1 cellular context compared by ENCODE assay signal in genomic region chr19:47471733-47472457, GRCh38.
A peak's percentile ranks its signal among the peaks of the same experiment; 100 is the strongest.
TF ChIP-seq lines count a peak whose summit lies in the region.

TSS of gene SLC8A2 (minus strand) at chr19:47471893. CDS start at chr19:47466403, 5,490 bp downstream.

TF ChIP-seq in HepG2, 621 proteins besides CTCF, POLR2A, EP300 and RAD21 (continued from another document and continues in another):
- peak; percentile 86; the same call in 1 of the 2 replicates for TF ChIP-seq ZNF646 (CRISPR knock-in tag; IDR thresholded peaks at IDR 0.05)
- no peak for TF ChIP-seq ESRRA (CRISPR knock-in tag; IDR thresholded peaks at IDR 0.05; ENCODE audit: low read depth)
- TF ChIP-seq SALL1 (CRISPR knock-in tag; IDR thresholded peaks at IDR 0.05), result peak; percentile 73
- 0 out of 2 replicates have a peak, but pooled peaks have one; percentile 12 for TF ChIP-seq FOXP4 (CRISPR knock-in tag; IDR thresholded peaks at IDR 0.05)
- no peak for TF ChIP-seq JARID2 (CRISPR knock-in tag; IDR thresholded peaks at IDR 0.05; ENCODE audit: insufficient replicate concordance)
- 0 out of 2 replicates have a peak, but pooled peaks have one; percentile 67 for TF ChIP-seq ZSCAN21 (CRISPR knock-in tag; IDR thresholded peaks at IDR 0.05; ENCODE audit: borderline replicate concordance)
- TF ChIP-seq ZFYVE20 (CRISPR knock-in tag; IDR thresholded peaks at IDR 0.05; ENCODE audit: borderline replicate concordance, low read depth), result no peak
- TF ChIP-seq ZNF512 (CRISPR knock-in tag; IDR thresholded peaks at IDR 0.05), result no peak
- no peak for TF ChIP-seq NKX3-1 (CRISPR knock-in tag; IDR thresholded peaks at IDR 0.05)
- TF ChIP-seq ZBTB10 (CRISPR knock-in tag; IDR thresholded peaks at IDR 0.05; ENCODE audit: borderline replicate concordance), result no peak
- no peak for TF ChIP-seq ATF5 (CRISPR knock-in tag; IDR thresholded peaks at IDR 0.05; ENCODE audit: low read depth)
- no peak for TF ChIP-seq POLR2AphosphoS5 (IDR thresholded peaks at IDR 0.05; ENCODE audit: low read depth, low read length)
- TF ChIP-seq ZNF780A (CRISPR knock-in tag; IDR thresholded peaks at IDR 0.05), result no peak
- no peak for TF ChIP-seq ZNF773 (CRISPR knock-in tag; IDR thresholded peaks at IDR 0.05; ENCODE audit: borderline replicate concordance)
- TF ChIP-seq AGO2 (optimal IDR thresholded peaks at IDR 0.05; ENCODE audit: low read depth, low read length), result no peak
- TF ChIP-seq NFIC (IDR thresholded peaks at IDR 0.05; ENCODE audit: low read length), result no peak
- no peak for TF ChIP-seq ZNF7 (CRISPR knock-in tag; IDR thresholded peaks at IDR 0.05)
- TF ChIP-seq ZNF205 (CRISPR knock-in tag; IDR thresholded peaks at IDR 0.05), result no peak
- no peak for TF ChIP-seq MLXIP (CRISPR knock-in tag; IDR thresholded peaks at IDR 0.05; ENCODE audit: borderline replicate concordance)
- no peak for TF ChIP-seq CAMTA2 (CRISPR knock-in tag; IDR thresholded peaks at IDR 0.05; ENCODE audit: borderline replicate concordance)
- no peak for TF ChIP-seq HMGA1 (CRISPR knock-in tag; conservative IDR thresholded peaks at IDR 0.05)
- TF ChIP-seq ZFP1 (CRISPR knock-in tag; IDR thresholded peaks at IDR 0.05), result no peak
- no peak for TF ChIP-seq ZNF577 (CRISPR knock-in tag; IDR thresholded peaks at IDR 0.05; ENCODE audit: borderline replicate concordance, low read depth)
- TF ChIP-seq DNMT1 (CRISPR knock-in tag; IDR thresholded peaks at IDR 0.05), result no peak
- TF ChIP-seq DRAP1 (CRISPR knock-in tag; IDR thresholded peaks at IDR 0.05), result no peak
- no peak for TF ChIP-seq BATF2 (CRISPR knock-in tag; IDR thresholded peaks at IDR 0.05)
- TF ChIP-seq SMARCC2 (IDR thresholded peaks at IDR 0.05), result no peak
- TF ChIP-seq MXI1 (IDR thresholded peaks at IDR 0.05; ENCODE audit: borderline replicate concordance, low read depth, low read length), result peak; percentile 51; the same call in 1 of the 3 replicates
- TF ChIP-seq ZSCAN29 (CRISPR knock-in tag; conservative IDR thresholded peaks at IDR 0.05), result no peak
- no peak for TF ChIP-seq RBAK (CRISPR knock-in tag; IDR thresholded peaks at IDR 0.05)
- no peak for TF ChIP-seq TSC22D2 (CRISPR knock-in tag; IDR thresholded peaks at IDR 0.05; ENCODE audit: borderline replicate concordance)
- TF ChIP-seq ZNF496 (CRISPR knock-in tag; IDR thresholded peaks at IDR 0.05; ENCODE audit: insufficient replicate concordance), result no peak
- no peak for TF ChIP-seq SETDB1 (CRISPR knock-in tag; IDR thresholded peaks at IDR 0.05; ENCODE audit: borderline replicate concordance)
- no peak for TF ChIP-seq ZNF30 (CRISPR knock-in tag; IDR thresholded peaks at IDR 0.05)
- no peak for TF ChIP-seq USF2 (IDR thresholded peaks at IDR 0.05; ENCODE audit: low read depth, low read length)
- no peak for TF ChIP-seq USF2 (CRISPR knock-in tag; IDR thresholded peaks at IDR 0.05; ENCODE audit: borderline replicate concordance)
- no peak for TF ChIP-seq CC2D1A (CRISPR knock-in tag; IDR thresholded peaks at IDR 0.05)
- TF ChIP-seq ZNF282 (IDR thresholded peaks at IDR 0.05; ENCODE audit: partially characterized antibody), result no peak
- no peak for TF ChIP-seq GABPA (IDR thresholded peaks at IDR 0.05; ENCODE audit: low read depth, low read length)
- TF ChIP-seq GABPA (CRISPR knock-in tag; IDR thresholded peaks at IDR 0.05; ENCODE audit: low read depth), result 0 out of 2 replicates have a peak, but pooled peaks have one; percentile 25
- no peak for TF ChIP-seq MAFK (conservative IDR thresholded peaks at IDR 0.05 in 1 of 2, IDR thresholded peaks at IDR 0.05 in 1 of 2; ENCODE audit: low read length in 2 of 2)
- no peak for TF ChIP-seq KDM2A (CRISPR knock-in tag; IDR thresholded peaks at IDR 0.05; ENCODE audit: borderline replicate concordance, low read depth)
- no peak; the same call in 1 of the 2 replicates for TF ChIP-seq ZNF790 (CRISPR knock-in tag; IDR thresholded peaks at IDR 0.05; ENCODE audit: borderline replicate concordance)
- TF ChIP-seq WIZ (CRISPR knock-in tag; IDR thresholded peaks at IDR 0.05), result peak; percentile 74; the same call in 1 of the 2 replicates
- TF ChIP-seq ELF1 (CRISPR knock-in tag; IDR thresholded peaks at IDR 0.05), result no peak
- TF ChIP-seq CEBPB (IDR thresholded peaks at IDR 0.05; ENCODE audit: borderline replicate concordance, low read depth, low read length), result no peak
